ENCODE assay signal across 8 cellular contexts in genomic region chr9:33817327-33818166, GRCh38. TPM values are rescaled to one million over a fixed set of nuclear protein-coding genes. Genes with fewer than 3 reads are reported as not detected.
DNase-seq lines count a peak whose midpoint lies in the region; ATAC-seq and TF ChIP-seq lines count a peak whose summit lies in the region.

No MANE protein-coding gene starts in this region.

- peak overlapping the region; percentile 89 for H3K4me3 Mint-ChIP-seq in activated CD4-positive, alpha-beta T cell treated with anti-CD3 and anti-CD28 coated beads for 36 hours

- RAD21 ChIA-PET in HCT116 (lab: Charles Lee; ENCODE audit: low non-redundant PET in 1 of 2, low total read pairs in 2 of 2, uncharacterized antibody in 2 of 2, unreplicated experiment in 2 of 2), result no interaction called here

- peak in 1 of 3 experiments; percentile 12; a peak in 2 of 6 replicates for TF ChIP-seq CTCF in HCT116 (IDR thresholded peaks at IDR 0.05 in 2 of 3, conservative IDR thresholded peaks at IDR 0.05 in 1 of 3; ENCODE audit: borderline replicate concordance in 1 of 3, insufficient read depth in 1 of 3, low read depth in 2 of 3, low read length in 2 of 3)
- peak; percentile 19 for TF ChIP-seq CTCF in NB4 (IDR thresholded peaks at IDR 0.05; ENCODE audit: low read depth, low read length)

- peaks cover 28 to 54% of the 10 kb centered on the region in 2 experiments for H3K4me1 ChIP-seq in HCT116 (ENCODE audit: control insufficient read depth in 1 of 2, insufficient read depth in 2 of 2, low read length in 2 of 2)

- H3K36me3 Mint-ChIP-seq in activated CD4-positive, alpha-beta T cell treated with anti-CD3 and anti-CD28 coated beads for 36 hours (ENCODE audit: low read depth), result peaks cover 15% of the 10 kb centered on the region

- H3K27me3 Mint-ChIP-seq in activated CD4-positive, alpha-beta T cell treated with anti-CD3 and anti-CD28 coated beads for 36 hours, result no peaks in the 10 kb centered on the region

- H3K27me3 ChIP-seq in HCT116 (ENCODE audit: insufficient read depth, low read length), result no peaks in the 10 kb centered on the region

- POLR2A ChIA-PET in HCT116 (lab: Charles Lee), result interaction anchor here (0.9 kb wide), 1 partner anchor 20 kb away, joined by 3 read pairs; no protein-coding TSS in a partner anchor
- POLR2A ChIA-PET in activated CD4-positive, alpha-beta T cell treated with anti-CD3 and anti-CD28 coated beads for 36 hours (lab: Charles Lee), result interaction anchor here (0.7 kb wide), 1 partner anchor 646 kb away, joined by 3 read pairs; no protein-coding TSS in a partner anchor

- no peaks in the 10 kb centered on the region for H3K9me3 Mint-ChIP-seq in activated CD4-positive, alpha-beta T cell treated with anti-CD3 and anti-CD28 coated beads for 36 hours (ENCODE audit: low read depth)

- peak overlapping the region; percentile 81 for H3K27ac Mint-ChIP-seq in activated CD4-positive, alpha-beta T cell treated with anti-CD3 and anti-CD28 coated beads for 36 hours

- no TSS peak for BruUV-seq in HCT116 (replicated peaks; lab: Mats Ljungman, UMichigan)

- H2AFZ ChIP-seq in HCT116 (ENCODE audit: low read depth, low read length, poor library complexity, severe bottlenecking), result no peak overlapping the region

- H3K9ac ChIP-seq in HCT116 (ENCODE audit: low read length), result peak overlapping the region; percentile 93

- TF ChIP-seq RAD21 in HCT116 (IDR thresholded peaks at IDR 0.05; ENCODE audit: low read depth), result no peak

- ATAC-seq in HCT116, result peak; percentile 43
- peak; percentile 7 for ATAC-seq in activated CD4-positive, alpha-beta T cell treated with anti-CD3 and anti-CD28 coated beads for 36 hours

- TF ChIP-seq POLR2A in HCT116 (IDR thresholded peaks at IDR 0.05; ENCODE audit: borderline replicate concordance, extremely low read depth, insufficient read depth, insufficient read length) (peak; percentile 47), NB4 (IDR thresholded peaks at IDR 0.05; ENCODE audit: extremely low read depth, insufficient read length) (peak; percentile 27)

- H4K20me1 ChIP-seq in HCT116 (ENCODE audit: insufficient read depth), result peaks cover 4% of the 10 kb centered on the region; the same call in 1 of the 2 replicates

- CTCF ChIA-PET in HCT116 (lab: Charles Lee), result interaction anchor here (1.0 kb wide), 1 partner anchor 34 kb away, joined by 3 read pairs; no protein-coding TSS in a partner anchor
- CTCF ChIA-PET in activated CD4-positive, alpha-beta T cell treated with anti-CD3 and anti-CD28 coated beads for 36 hours (lab: Charles Lee), result interaction anchor here (1.8 kb wide), 1 partner anchor 17 kb away, joined by 6 read pairs; no protein-coding TSS in a partner anchor

- no peaks in the 10 kb centered on the region for H3K9me3 ChIP-seq in HCT116 (ENCODE audit: control insufficient read depth in 1 of 2, insufficient read depth in 1 of 2, low read depth in 1 of 2, low read length in 2 of 2)

- H3K4me1 Mint-ChIP-seq in activated CD4-positive, alpha-beta T cell treated with anti-CD3 and anti-CD28 coated beads for 36 hours, result peaks cover 56% of the 10 kb centered on the region

- H3K27ac ChIP-seq in HCT116 (ENCODE audit: low read depth, low read length) (peak overlapping the region; percentile 99), cingulate gyrus (ENCODE audit: low read depth, low read length) (peak overlapping the region; percentile 83)

- H3K36me3 ChIP-seq in HCT116 (ENCODE audit: control insufficient read depth in 1 of 2, insufficient read depth in 2 of 2, low read length in 2 of 2), result no peaks in the 10 kb centered on the region; a peak in 1 of 4 replicates

- H3K4me3 ChIP-seq in HCT116 (replicated peaks in 1 of 2; ENCODE audit: low read depth in 1 of 2, low read length in 2 of 2) (peak overlapping the region; percentile 87 to 89), NB4 (ENCODE audit: low read depth, low read length) (peak overlapping the region; percentile 75)

- H3K4me2 ChIP-seq in HCT116 (ENCODE audit: low read length), result peak overlapping the region; percentile 91

- DNase-seq in NCI-H1436 (lab: John Stamatoyannopoulos, UW) (peak; percentile 50), NCI-H1436 treated with DMSO at 0.1 percent for 48 hours (lab: John Stamatoyannopoulos, UW) (no peak), HCT116 (ENCODE audit: low read depth, low spot score) (no peak), NB4 (ENCODE audit: low read depth) (peak; percentile 89), left kidney (ENCODE audit: low read depth, low spot score) (peak; percentile 89)
- peak; percentile 82 for DNase-seq in activated CD4-positive, alpha-beta T cell treated with anti-CD3 and anti-CD28 coated beads for 36 hours
- peak; percentile 50 to 61 for DNase-seq in stimulated activated CD4-positive, alpha-beta T cell treated with anti-CD3 and anti-CD28 coated beads, Interleukin-2, amount 100 ng/mL, for 24 hours

- H3K9me2 ChIP-seq in HCT116 (ENCODE audit: insufficient read depth), result no peaks in the 10 kb centered on the region

- peaks cover 53% of the 10 kb centered on the region for H3K79me2 ChIP-seq in HCT116 (ENCODE audit: insufficient read depth, low read length)

- intact Hi-C loops in HCT116 (cut with micrococcal nuclease), result loop anchor here (10.0 kb wide), 2 partner anchors 97 to 257 kb away; no protein-coding TSS in a partner anchor
- intact Hi-C loops in activated CD4-positive, alpha-beta T cell treated with anti-CD3 and anti-CD28 coated beads for 36 hours (cut with DNase I, micrococcal nuclease), result loop anchor here (1.0 to 5.0 kb wide), 13 partner anchors 19 to 1170 kb away; partner anchors contain the start of genes AQP3 (in 1 of the 2), B4GALT1 (in 1 of the 2), DCAF12 (in 1 of the 2) and DNAJA1 (in 1 of the 2)

TF ChIP-seq in HCT116, 20 proteins besides CTCF, POLR2A, EP300 and RAD21:
- TF ChIP-seq TCF7L2 (IDR thresholded peaks at IDR 0.05; ENCODE audit: borderline replicate concordance, extremely low read depth, insufficient read depth, insufficient read length), result peak; percentile 70
- TF ChIP-seq SIN3A (IDR thresholded peaks at IDR 0.05; ENCODE audit: low read depth), result peak; percentile 0; the same call in 1 of the 2 replicates
- peak; percentile 99 for TF ChIP-seq ZFX (IDR thresholded peaks at IDR 0.05)
- peak; percentile 33 for TF ChIP-seq POLR2AphosphoS5 (IDR thresholded peaks at IDR 0.05; ENCODE audit: low read depth, low read length)
- no peak for TF ChIP-seq FOSL1 (IDR thresholded peaks at IDR 0.05; ENCODE audit: low read depth)
TF ChIP-seq in HCT116: peak in this region for 4.

RNA-seq across cellular contexts. Expression of gene UBE2R2, which starts 0.6 kb away (rescaled TPM):
- 47.0 TPM for total RNA-seq in HCT116 (2021; ENCODE audit: unreplicated experiment)
- polyA plus RNA-seq in HCT116 (2012), result 32.0 and 35.8 TPM in 2 replicates
- 10 to 100 TPM; 47.7 to 49.5 TPM for total RNA-seq in activated CD4-positive, alpha-beta T cell treated with anti-CD3 and anti-CD28 coated beads for 36 hours

RNA-seq across cellular contexts. Expression of gene PRSS3, which starts 22.2 kb away (rescaled TPM):
- 66.3 TPM for total RNA-seq in HCT116 (2021; ENCODE audit: unreplicated experiment)
- 138 and 146 TPM in 2 replicates for polyA plus RNA-seq in HCT116 (2012)
- total RNA-seq in activated CD4-positive, alpha-beta T cell treated with anti-CD3 and anti-CD28 coated beads for 36 hours, result not detected

Comparison
In these comparisons a context has a peak if more than half of its experiments do, and no peak if none do; other contexts are left out.
1. DNase-seq: peak in NCI-H1436 (single experiment), NB4 (single experiment), activated CD4-positive, alpha-beta T cell treated with anti-CD3 and anti-CD28 coated beads for 36 hours (single experiment), left kidney (single experiment) and stimulated activated CD4-positive, alpha-beta T cell treated with anti-CD3 and anti-CD28 coated beads, Interleukin-2, amount 100 ng/mL, for 24 hours (2 of 2); none in NCI-H1436 treated with DMSO at 0.1 percent for 48 hours (single experiment) and HCT116 (single experiment).
2. RNA of gene PRSS3, which starts 22.2 kb away (total RNA-seq): 66.3 TPM in HCT116 (single experiment); not detected in activated CD4-positive, alpha-beta T cell treated with anti-CD3 and anti-CD28 coated beads for 36 hours; every median in the first group is over 10 times any median in the second.